ENCODE assay signal across 7 cellular contexts in the genomic region with DNA sequence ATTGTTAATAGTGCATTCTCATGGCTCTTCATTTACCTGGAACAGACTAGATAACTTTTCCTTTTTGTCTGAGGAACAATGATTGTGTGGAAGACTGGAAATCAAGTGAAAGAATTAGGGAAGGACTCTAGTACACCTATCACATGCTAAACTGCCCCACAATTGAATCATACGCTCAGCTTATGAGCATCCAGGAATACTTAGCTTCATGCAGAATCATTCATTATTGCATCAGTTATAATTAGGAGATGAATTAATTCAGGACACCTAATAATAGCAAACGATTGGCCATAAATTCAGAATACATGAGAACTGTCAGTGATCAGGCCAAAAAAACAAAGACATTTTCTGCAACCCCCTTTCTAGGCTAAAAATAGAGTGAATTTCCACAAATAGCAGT.
"Had no signal": no experiment of that assay in that cellular context is flagged by ENCODE, and none has a peak within 500 bp of the region (broad histone marks: within the 10 kb centered on the region; RNA-seq: fewer than 3 reads in every experiment).

No MANE protein-coding gene starts in this region.

- H3K9me3 Mint-ChIP-seq: H9 had no signal

- H3K27ac ChIP-seq: GM23248 had no signal

- H3K9ac ChIP-seq: GM23248 had no signal

- H3K27ac Mint-ChIP-seq: H9 had no signal

- DNase-seq: GM23248, GOT3, H9, HCEC 1CT, IMR-90 had no signal

- FAIRE-seq: HTR-8/SVneo, K562 had no signal

- ATAC-seq: K562 had no signal

- H3K4me3 Mint-ChIP-seq: H9 had no signal

- H3K4me3 ChIP-seq: GM23248, K562 had no signal
